ENCODE assay signal across 21 cellular contexts in the genomic region with DNA sequence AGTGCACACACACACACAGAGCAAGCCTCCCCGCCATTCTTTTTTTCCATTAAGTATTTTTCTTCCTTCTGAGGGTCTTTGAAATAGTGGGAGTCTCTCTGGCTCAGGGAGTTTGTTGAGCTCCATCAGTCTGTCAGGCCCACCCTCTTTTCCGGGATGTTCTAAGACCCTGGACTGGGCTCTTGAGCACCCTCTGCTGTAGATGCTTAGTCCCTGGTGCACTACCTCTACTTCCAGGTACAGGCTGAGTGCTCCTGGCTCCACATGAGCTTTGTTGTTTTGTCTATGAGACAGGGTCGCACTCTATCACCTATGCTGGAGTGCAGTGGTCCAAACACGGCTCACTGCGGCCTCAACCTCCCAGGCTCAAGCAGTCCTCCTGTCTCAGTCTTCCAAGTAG. TPM values are rescaled to one million over a fixed set of nuclear protein-coding genes. Genes with fewer than 3 reads are reported as not detected.
DNase-seq lines count a peak whose midpoint lies in the region; FAIRE-seq and TF ChIP-seq lines count a peak whose summit lies in the region.
"Had no signal": no experiment of that assay in that cellular context is flagged by ENCODE, and none has a peak within 500 bp of the region (broad histone marks: within the 10 kb centered on the region; RNA-seq: fewer than 3 reads in every experiment).

No MANE protein-coding gene starts in this region.

- H3K4me2 ChIP-seq in KMS-11: no peak overlapping the region
- H3K4me2 ChIP-seq: BLaER1 treated with 17β-estradiol and CSF1 and Interleukin-3, amounts not matched to agents 10 nM and 100 nM had no signal

- no peak overlapping the region for H3K27ac ChIP-seq in KMS-11
- H3K27ac ChIP-seq: BLaER1 treated with 17β-estradiol and CSF1 and Interleukin-3, amounts not matched to agents 10 nM and 100 nM had no signal

- H3K4me1 Mint-ChIP-seq in activated naive CD4-positive, alpha-beta T cell treated with anti-CD3 and anti-CD28 coated beads, Interleukin-2, amount 50 U/mL, for 24 hours: peaks cover 27% of the 10 kb centered on the region
- peaks cover 8% of the 10 kb centered on the region for H3K4me1 Mint-ChIP-seq in activated naive CD4-positive, alpha-beta T cell treated with anti-CD3 and anti-CD28 coated beads for 36 hours (ENCODE audit: low read depth)
- H3K4me1 Mint-ChIP-seq in progenitor cell of endocrine pancreas (ENCODE audit: low read depth): no peaks in the 10 kb centered on the region

- DNase-seq in activated naive CD4-positive, alpha-beta T cell treated with anti-CD3 and anti-CD28 coated beads for 36 hours: no peak
- DNase-seq in bronchial epithelial cell (ENCODE audit: low read depth) (no peak), progenitor cell of endocrine pancreas (ENCODE audit: low spot score, unreplicated experiment) (no peak), NCI-H146 treated with DMSO at 0.1 percent for 48 hours (lab: John Stamatoyannopoulos, UW; ENCODE audit: unreplicated experiment) (no peak), GOT3 (lab: John Stamatoyannopoulos, UW) (no peak)
- no peak for DNase-seq in activated CD4-positive, alpha-beta T cell treated with anti-CD3 and anti-CD28 coated beads for 1 hour
- DNase-seq: activated CD4-positive, alpha-beta T cell treated with anti-CD3 and anti-CD28 coated beads for 4 hours; activated gamma-delta T cell treated with Interleukin-2 at 50 U/mL for 16 hours; aorta; effector CD8-positive, alpha-beta T cell; midbrain; NCI-H1105; NCI-H2171 treated with DMSO at 0.1 percent for 48 hours; NCI-H748 treated with DMSO at 0.1 percent for 48 hours; small intestine; stimulated activated CD4-positive, alpha-beta T cell treated with anti-CD3 and anti-CD28 coated beads, Interleukin-4, amount 100 ng/mL, for 24 hours had no signal

- no peak for FAIRE-seq in bronchial epithelial cell (lab: Jason Lieb, UNC)
- FAIRE-seq: A204.1, small intestine had no signal

- H3K27me3 ChIP-seq in KMS-11 (ENCODE audit: insufficient read depth, low read depth) (no peaks in the 10 kb centered on the region), bronchial epithelial cell (ENCODE audit: control insufficient read depth, insufficient read depth, low read length) (no peaks in the 10 kb centered on the region)
- H3K27me3 ChIP-seq: BLaER1 treated with 17β-estradiol and CSF1 and Interleukin-3, amounts not matched to agents 10 nM and 100 nM had no signal

- H3K27ac Mint-ChIP-seq in activated naive CD4-positive, alpha-beta T cell treated with anti-CD3 and anti-CD28 coated beads, Interleukin-2, amount 50 U/mL, for 24 hours: peak overlapping the region; percentile 41
- no peak overlapping the region for H3K27ac Mint-ChIP-seq in activated naive CD4-positive, alpha-beta T cell treated with anti-CD3 and anti-CD28 coated beads for 36 hours
- no peak overlapping the region for H3K27ac Mint-ChIP-seq in progenitor cell of endocrine pancreas

- CTCF ChIA-PET in activated naive CD4-positive, alpha-beta T cell treated with anti-CD3 and anti-CD28 coated beads for 36 hours (lab: Charles Lee): interaction anchor here (0.6 to 1.2 kb wide), 2 partner anchors 16 to 172 kb away, joined by 3 to 4 read pairs; no protein-coding TSS in a partner anchor

- no peaks in the 10 kb centered on the region for H3K79me2 ChIP-seq in KMS-11 (ENCODE audit: insufficient read depth, low read depth)

- H3K36me3 Mint-ChIP-seq in activated naive CD4-positive, alpha-beta T cell treated with anti-CD3 and anti-CD28 coated beads, Interleukin-2, amount 50 U/mL, for 24 hours: no peaks in the 10 kb centered on the region
- peaks cover 2% of the 10 kb centered on the region for H3K36me3 Mint-ChIP-seq in activated naive CD4-positive, alpha-beta T cell treated with anti-CD3 and anti-CD28 coated beads for 36 hours (ENCODE audit: low read depth)
- peaks cover 3% of the 10 kb centered on the region for H3K36me3 Mint-ChIP-seq in progenitor cell of endocrine pancreas (ENCODE audit: insufficient read depth)

- no peaks in the 10 kb centered on the region for H4K20me1 ChIP-seq in KMS-11 (ENCODE audit: insufficient read depth)

- intact Hi-C loops in activated naive CD4-positive, alpha-beta T cell treated with anti-CD3 and anti-CD28 coated beads for 36 hours (cut with micrococcal nuclease): no loop called here

- H3K36me3 ChIP-seq in KMS-11 (ENCODE audit: insufficient read depth) (no peaks in the 10 kb centered on the region), bronchial epithelial cell (ENCODE audit: control insufficient read depth, insufficient read depth, low read length) (peaks cover 3% of the 10 kb centered on the region)

- no peak overlapping the region for H3K9ac ChIP-seq in KMS-11
- H3K9ac ChIP-seq: BLaER1 treated with 17β-estradiol and CSF1 and Interleukin-3, amounts not matched to agents 10 nM and 100 nM had no signal

- no peak overlapping the region for H3K4me3 ChIP-seq in KMS-11 (IDR thresholded peaks at IDR 0.05; ENCODE audit: insufficient read depth, low read depth, low read length)
- no peak overlapping the region for H3K4me3 ChIP-seq in bronchial epithelial cell (ENCODE audit: low read depth, low read length)
- H3K4me3 ChIP-seq: BLaER1 treated with 17β-estradiol and CSF1 and Interleukin-3, amounts not matched to agents 10 nM and 100 nM had no signal

- TF ChIP-seq CTCF in KMS-11 (conservative IDR thresholded peaks at IDR 0.05; ENCODE audit: low read depth, low read length) (0 out of 2 replicates have a peak, but pooled peaks have one; percentile 14), bronchial epithelial cell (IDR thresholded peaks at IDR 0.05; ENCODE audit: insufficient read depth, low read length, severe bottlenecking) (peak; percentile 8), progenitor cell of endocrine pancreas (IDR thresholded peaks at IDR 0.05; ENCODE audit: unreplicated experiment) (peak; percentile 24)

- no peak overlapping the region for H2AFZ ChIP-seq in KMS-11 (ENCODE audit: low read depth)

- no peaks in the 10 kb centered on the region for H3K27me3 Mint-ChIP-seq in activated naive CD4-positive, alpha-beta T cell treated with anti-CD3 and anti-CD28 coated beads, Interleukin-2, amount 50 U/mL, for 24 hours
- no peaks in the 10 kb centered on the region for H3K27me3 Mint-ChIP-seq in activated naive CD4-positive, alpha-beta T cell treated with anti-CD3 and anti-CD28 coated beads for 36 hours (ENCODE audit: low read depth)
- no peaks in the 10 kb centered on the region for H3K27me3 Mint-ChIP-seq in progenitor cell of endocrine pancreas

- H3K4me3 Mint-ChIP-seq in activated naive CD4-positive, alpha-beta T cell treated with anti-CD3 and anti-CD28 coated beads, Interleukin-2, amount 50 U/mL, for 24 hours: no peak overlapping the region
- H3K4me3 Mint-ChIP-seq in activated naive CD4-positive, alpha-beta T cell treated with anti-CD3 and anti-CD28 coated beads for 36 hours: no peak overlapping the region
- H3K4me3 Mint-ChIP-seq in progenitor cell of endocrine pancreas (ENCODE audit: low read depth): no peak overlapping the region
- H3K4me3 Mint-ChIP-seq: neural crest cell had no signal

- no peaks in the 10 kb centered on the region for H3K9me3 Mint-ChIP-seq in activated naive CD4-positive, alpha-beta T cell treated with anti-CD3 and anti-CD28 coated beads, Interleukin-2, amount 50 U/mL, for 24 hours
- H3K9me3 Mint-ChIP-seq in activated naive CD4-positive, alpha-beta T cell treated with anti-CD3 and anti-CD28 coated beads for 36 hours: no peaks in the 10 kb centered on the region
- H3K9me3 Mint-ChIP-seq in progenitor cell of endocrine pancreas (ENCODE audit: low read depth): no peaks in the 10 kb centered on the region
- H3K9me3 Mint-ChIP-seq: neural crest cell had no signal

- no peaks in the 10 kb centered on the region for H3K4me1 ChIP-seq in KMS-11 (ENCODE audit: low read depth, poor library complexity, severe bottlenecking)

RNA-seq across cellular contexts. Expression of a gene that starts 20.7 kb away (rescaled TPM):
- total RNA-seq in activated naive CD4-positive, alpha-beta T cell treated with anti-CD3 and anti-CD28 coated beads for 36 hours: 100 to 1,000 TPM; 121 TPM
- 0.53 and 0.90 TPM in 2 replicates for total RNA-seq in bronchial epithelial cell
- 109 and 113 TPM in 2 replicates for total RNA-seq in progenitor cell of endocrine pancreas

RNA-seq across cellular contexts. Expression of a gene that starts 57.0 kb away (rescaled TPM):
- total RNA-seq in activated naive CD4-positive, alpha-beta T cell treated with anti-CD3 and anti-CD28 coated beads for 36 hours: 10 to 100 TPM; 28.8 to 29.6 TPM
- total RNA-seq in bronchial epithelial cell (10.1 and 11.1 TPM in 2 replicates), progenitor cell of endocrine pancreas (19.1 and 22.0 TPM in 2 replicates)

Comparison
In these comparisons a context has a peak if more than half of its experiments do, and no peak if none do; other contexts are left out.
1. RNA of a gene that starts 20.7 kb away (total RNA-seq): 121 TPM in activated naive CD4-positive, alpha-beta T cell treated with anti-CD3 and anti-CD28 coated beads for 36 hours and 109 to 113 TPM in progenitor cell of endocrine pancreas; 0.53 to 0.90 TPM in bronchial epithelial cell; every median in the first group is over 10 times any median in the second.
2. Peak in every context shown above with its lines, with median percentiles within 50 percentile points of each other: CTCF ChIP-seq.